Comparison of ENCODE assay signal across 10 cellular contexts in the genomic region with DNA sequence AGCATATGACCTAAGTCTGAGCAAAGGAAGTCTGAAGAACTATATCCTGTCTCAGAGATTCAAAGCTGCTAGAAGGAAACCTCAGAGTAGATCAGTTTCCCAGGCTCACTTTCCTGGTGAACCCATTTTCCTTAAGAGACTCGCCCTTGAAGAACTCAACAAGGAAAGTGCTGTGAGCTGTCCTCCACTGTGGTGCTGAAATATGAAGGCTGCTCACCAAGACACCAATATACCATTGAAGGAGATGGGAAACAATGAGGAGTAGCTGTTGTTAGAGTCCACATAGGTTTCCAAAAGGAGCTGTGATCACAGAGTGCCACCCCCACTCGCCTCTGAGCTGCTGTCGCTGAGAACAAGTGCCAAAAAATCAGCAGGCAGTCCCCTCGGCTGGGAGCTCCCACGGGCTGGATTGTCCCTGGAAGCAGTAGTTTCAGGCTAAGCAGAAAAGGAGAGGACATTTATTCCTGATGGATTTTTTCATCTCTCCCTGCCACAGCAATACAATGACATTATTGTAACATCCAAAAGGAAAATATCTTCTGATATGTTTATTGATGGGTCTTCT.
DNase-seq lines count a peak whose midpoint lies in the region; ATAC-seq and TF ChIP-seq lines count a peak whose summit lies in the region.
"Had no signal": no experiment of that assay in that cellular context is flagged by ENCODE, and none has a peak within 500 bp of the region (broad histone marks: within the 10 kb centered on the region; RNA-seq: fewer than 3 reads in every experiment).

No MANE protein-coding gene starts in this region.

- no peak overlapping the region for H3K4me3 Mint-ChIP-seq in activated CD8-positive, alpha-beta T cell treated with anti-CD3 and anti-CD28 coated beads for 36 hours

- H3K27me3 Mint-ChIP-seq in activated CD8-positive, alpha-beta T cell treated with anti-CD3 and anti-CD28 coated beads for 36 hours: peaks cover 3% of the 10 kb centered on the region

- H3K4me3 ChIP-seq in right atrium auricular region (no peak overlapping the region), right cardiac atrium (ENCODE audit: low read length) (no peak overlapping the region)

- ATAC-seq in activated CD8-positive, alpha-beta T cell treated with anti-CD3 and anti-CD28 coated beads for 36 hours: no peak
- ATAC-seq in GM19467 (IDR thresholded peaks at IDR 0.05; ENCODE audit: unreplicated experiment) (no peak), right cardiac atrium (no peak)

- TF ChIP-seq CTCF in activated CD8-positive, alpha-beta T cell treated with anti-CD3 and anti-CD28 coated beads for 36 hours (IDR thresholded peaks at IDR 0.05): no peak
- TF ChIP-seq CTCF in right atrium auricular region (IDR thresholded peaks at IDR 0.05): no peak

- CTCF ChIA-PET in activated CD8-positive, alpha-beta T cell treated with anti-CD3 and anti-CD28 coated beads for 36 hours (lab: Charles Lee): interaction anchor here (0.5 to 1.3 kb wide), 2 partner anchors 12 to 192 kb away, joined by 3 to 4 read pairs; no protein-coding TSS in a partner anchor

- H3K36me3 Mint-ChIP-seq in activated CD8-positive, alpha-beta T cell treated with anti-CD3 and anti-CD28 coated beads for 36 hours (ENCODE audit: low read depth): no peaks in the 10 kb centered on the region

- H3K4me1 ChIP-seq in right atrium auricular region (no peaks in the 10 kb centered on the region), right cardiac atrium (ENCODE audit: control insufficient read depth, insufficient read depth, low read length) (no peaks in the 10 kb centered on the region)

- H3K27ac Mint-ChIP-seq in activated CD8-positive, alpha-beta T cell treated with anti-CD3 and anti-CD28 coated beads for 36 hours: no peak overlapping the region

- POLR2A ChIA-PET in activated CD8-positive, alpha-beta T cell treated with anti-CD3 and anti-CD28 coated beads for 36 hours (lab: Charles Lee): no interaction called here

- no peaks in the 10 kb centered on the region for H3K27me3 ChIP-seq in right atrium auricular region
- H3K27me3 ChIP-seq in right cardiac atrium (ENCODE audit: control insufficient read depth, insufficient read depth): no peaks in the 10 kb centered on the region

- H3K9me3 Mint-ChIP-seq in activated CD8-positive, alpha-beta T cell treated with anti-CD3 and anti-CD28 coated beads for 36 hours: no peaks in the 10 kb centered on the region

- WGBS in right cardiac atrium: 13% methylated on average over 5 of the region's 5 CpGs

- intact Hi-C loops in activated CD8-positive, alpha-beta T cell treated with anti-CD3 and anti-CD28 coated beads for 36 hours (cut with micrococcal nuclease): no loop called here
- intact Hi-C loops in right cardiac atrium (cut with DNase I): no loop called here

- DNase-seq in AG20443 (ENCODE audit: low spot score) (peak; percentile 12), Kasumi-1 (lab: John Stamatoyannopoulos, UW) (peak; percentile 56 to 62), inferior parietal cortex (ENCODE audit: extremely low spot score) (peak; percentile 38), midbrain (lab: John Stamatoyannopoulos, UW) (no peak), right atrium auricular region (ENCODE audit: low spot score) (no peak), right cardiac atrium (no peak)
- peak; percentile 12 for DNase-seq in activated CD8-positive, alpha-beta T cell treated with anti-CD3 and anti-CD28 coated beads for 36 hours
- DNase-seq: COR-L47, NCI-H748 treated with DMSO at 0.1 percent for 48 hours had no signal

- H3K27ac ChIP-seq in right atrium auricular region (no peak overlapping the region), right cardiac atrium (ENCODE audit: low read length) (no peak overlapping the region)

- no peaks in the 10 kb centered on the region for H3K36me3 ChIP-seq in right atrium auricular region

- H3K9me3 ChIP-seq in right atrium auricular region (no peaks in the 10 kb centered on the region), right cardiac atrium (ENCODE audit: control insufficient read depth, low read length) (no peaks in the 10 kb centered on the region)

- H3K4me1 Mint-ChIP-seq in activated CD8-positive, alpha-beta T cell treated with anti-CD3 and anti-CD28 coated beads for 36 hours (ENCODE audit: low read depth): no peaks in the 10 kb centered on the region

Comparison
In these comparisons a context has a peak if more than half of its experiments do, and no peak if none do; other contexts are left out.
1. DNase-seq: peak in AG20443 (single experiment), Kasumi-1 (2 of 2), activated CD8-positive, alpha-beta T cell treated with anti-CD3 and anti-CD28 coated beads for 36 hours (single experiment) and inferior parietal cortex (single experiment); none in midbrain (single experiment), right atrium auricular region (single experiment) and right cardiac atrium (0 of 3).